ENCODE assay signal across 1 cellular context in the genomic region with DNA sequence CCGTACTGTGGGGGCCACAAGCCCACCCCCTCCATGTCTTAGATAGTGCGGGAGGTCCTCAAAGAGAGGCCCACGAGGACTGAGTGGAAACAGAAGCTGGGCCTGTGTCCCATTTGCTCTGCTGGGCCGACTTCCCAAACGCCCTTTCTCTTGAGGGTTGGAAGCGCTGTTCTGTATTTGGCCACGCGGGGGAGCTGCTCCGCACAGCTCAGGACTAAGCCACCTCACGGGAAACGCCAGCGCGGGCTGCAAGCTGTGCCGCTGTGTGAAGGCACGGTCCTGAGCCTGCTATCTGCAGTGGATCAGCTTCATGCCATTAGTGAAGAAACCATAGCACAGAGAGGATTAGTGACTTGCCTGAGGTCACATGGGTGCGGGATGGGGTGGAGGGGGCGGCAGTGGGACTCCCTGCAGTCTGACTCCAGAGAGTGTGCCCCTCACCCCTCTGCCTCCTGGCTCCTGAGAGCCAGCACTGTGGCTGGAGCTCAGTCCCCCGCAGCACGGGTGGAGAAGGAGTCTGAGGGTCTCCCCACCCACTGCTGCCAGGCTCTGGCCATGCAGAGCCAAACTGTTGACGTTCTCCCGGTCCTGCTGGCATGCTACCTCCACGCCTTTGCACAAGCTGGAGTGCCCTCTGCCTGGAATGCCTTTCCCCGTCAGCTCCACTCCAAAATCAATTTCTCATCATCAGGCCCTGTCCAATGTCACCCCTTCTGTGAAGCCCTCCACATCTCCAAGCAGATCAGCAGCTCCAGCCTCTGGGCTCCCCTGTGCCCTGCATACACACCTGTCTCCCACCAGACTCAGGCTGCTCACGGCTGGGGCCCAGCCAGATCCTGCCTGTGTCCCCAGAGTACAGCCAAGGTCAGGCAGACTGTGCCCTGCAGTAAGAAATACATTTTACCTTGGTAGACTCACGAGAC.
TF ChIP-seq lines count a peak whose summit lies in the region.

No MANE protein-coding gene starts in this region.

TF ChIP-seq in GM23338, 12 proteins besides CTCF, POLR2A, EP300 and RAD21 (continued from another document):
- TF ChIP-seq, protein P1, sequence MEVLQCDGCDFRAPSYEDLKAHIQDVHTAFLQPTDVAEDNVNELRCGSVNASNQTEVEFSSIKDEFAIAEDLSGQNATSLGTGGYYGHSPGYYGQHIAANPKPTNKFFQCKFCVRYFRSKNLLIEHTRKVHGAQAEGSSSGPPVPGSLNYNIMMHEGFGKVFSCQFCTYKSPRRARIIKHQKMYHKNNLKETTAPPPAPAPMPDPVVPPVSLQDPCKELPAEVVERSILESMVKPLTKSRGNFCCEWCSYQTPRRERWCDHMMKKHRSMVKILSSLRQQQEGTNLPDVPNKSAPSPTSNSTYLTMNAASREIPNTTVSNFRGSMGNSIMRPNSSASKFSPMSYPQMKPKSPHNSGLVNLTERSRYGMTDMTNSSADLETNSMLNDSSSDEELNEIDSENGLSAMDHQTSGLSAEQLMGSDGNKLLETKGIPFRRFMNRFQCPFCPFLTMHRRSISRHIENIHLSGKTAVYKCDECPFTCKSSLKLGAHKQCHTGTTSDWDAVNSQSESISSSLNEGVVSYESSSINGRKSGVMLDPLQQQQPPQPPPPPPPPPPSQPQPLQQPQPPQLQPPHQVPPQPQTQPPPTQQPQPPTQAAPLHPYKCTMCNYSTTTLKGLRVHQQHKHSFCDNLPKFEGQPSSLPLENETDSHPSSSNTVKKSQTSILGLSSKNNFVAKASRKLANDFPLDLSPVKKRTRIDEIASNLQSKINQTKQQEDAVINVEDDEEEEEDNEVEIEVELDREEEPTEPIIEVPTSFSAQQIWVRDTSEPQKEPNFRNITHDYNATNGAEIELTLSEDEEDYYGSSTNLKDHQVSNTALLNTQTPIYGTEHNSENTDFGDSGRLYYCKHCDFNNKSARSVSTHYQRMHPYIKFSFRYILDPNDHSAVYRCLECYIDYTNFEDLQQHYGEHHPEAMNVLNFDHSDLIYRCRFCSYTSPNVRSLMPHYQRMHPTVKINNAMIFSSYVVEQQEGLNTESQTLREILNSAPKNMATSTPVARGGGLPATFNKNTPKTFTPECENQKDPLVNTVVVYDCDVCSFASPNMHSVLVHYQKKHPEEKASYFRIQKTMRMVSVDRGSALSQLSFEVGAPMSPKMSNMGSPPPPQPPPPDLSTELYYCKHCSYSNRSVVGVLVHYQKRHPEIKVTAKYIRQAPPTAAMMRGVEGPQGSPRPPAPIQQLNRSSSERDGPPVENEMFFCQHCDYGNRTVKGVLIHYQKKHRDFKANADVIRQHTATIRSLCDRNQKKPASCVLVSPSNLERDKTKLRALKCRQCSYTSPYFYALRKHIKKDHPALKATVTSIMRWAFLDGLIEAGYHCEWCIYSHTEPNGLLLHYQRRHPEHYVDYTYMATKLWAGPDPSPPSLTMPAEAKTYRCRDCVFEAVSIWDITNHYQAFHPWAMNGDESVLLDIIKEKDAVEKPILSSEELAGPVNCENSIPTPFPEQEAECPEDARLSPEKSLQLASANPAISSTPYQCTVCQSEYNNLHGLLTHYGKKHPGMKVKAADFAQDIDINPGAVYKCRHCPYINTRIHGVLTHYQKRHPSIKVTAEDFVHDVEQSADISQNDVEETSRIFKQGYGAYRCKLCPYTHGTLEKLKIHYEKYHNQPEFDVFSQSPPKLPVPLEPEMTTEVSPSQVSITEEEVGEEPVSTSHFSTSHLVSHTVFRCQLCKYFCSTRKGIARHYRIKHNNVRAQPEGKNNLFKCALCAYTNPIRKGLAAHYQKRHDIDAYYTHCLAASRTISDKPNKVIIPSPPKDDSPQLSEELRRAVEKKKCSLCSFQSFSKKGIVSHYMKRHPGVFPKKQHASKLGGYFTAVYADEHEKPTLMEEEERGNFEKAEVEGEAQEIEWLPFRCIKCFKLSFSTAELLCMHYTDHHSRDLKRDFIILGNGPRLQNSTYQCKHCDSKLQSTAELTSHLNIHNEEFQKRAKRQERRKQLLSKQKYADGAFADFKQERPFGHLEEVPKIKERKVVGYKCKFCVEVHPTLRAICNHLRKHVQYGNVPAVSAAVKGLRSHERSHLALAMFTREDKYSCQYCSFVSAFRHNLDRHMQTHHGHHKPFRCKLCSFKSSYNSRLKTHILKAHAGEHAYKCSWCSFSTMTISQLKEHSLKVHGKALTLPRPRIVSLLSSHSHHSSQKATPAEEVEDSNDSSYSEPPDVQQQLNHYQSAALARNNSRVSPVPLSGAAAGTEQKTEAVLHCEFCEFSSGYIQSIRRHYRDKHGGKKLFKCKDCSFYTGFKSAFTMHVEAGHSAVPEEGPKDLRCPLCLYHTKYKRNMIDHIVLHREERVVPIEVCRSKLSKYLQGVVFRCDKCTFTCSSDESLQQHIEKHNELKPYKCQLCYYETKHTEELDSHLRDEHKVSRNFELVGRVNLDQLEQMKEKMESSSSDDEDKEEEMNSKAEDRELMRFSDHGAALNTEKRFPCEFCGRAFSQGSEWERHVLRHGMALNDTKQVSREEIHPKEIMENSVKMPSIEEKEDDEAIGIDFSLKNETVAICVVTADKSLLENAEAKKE (CRISPR knock-in tag; IDR thresholded peaks at IDR 0.05) = no peak
- no peak for TF ChIP-seq STAT1 (IDR thresholded peaks at IDR 0.05; ENCODE audit: unreplicated experiment)
- TF ChIP-seq, protein P2, sequence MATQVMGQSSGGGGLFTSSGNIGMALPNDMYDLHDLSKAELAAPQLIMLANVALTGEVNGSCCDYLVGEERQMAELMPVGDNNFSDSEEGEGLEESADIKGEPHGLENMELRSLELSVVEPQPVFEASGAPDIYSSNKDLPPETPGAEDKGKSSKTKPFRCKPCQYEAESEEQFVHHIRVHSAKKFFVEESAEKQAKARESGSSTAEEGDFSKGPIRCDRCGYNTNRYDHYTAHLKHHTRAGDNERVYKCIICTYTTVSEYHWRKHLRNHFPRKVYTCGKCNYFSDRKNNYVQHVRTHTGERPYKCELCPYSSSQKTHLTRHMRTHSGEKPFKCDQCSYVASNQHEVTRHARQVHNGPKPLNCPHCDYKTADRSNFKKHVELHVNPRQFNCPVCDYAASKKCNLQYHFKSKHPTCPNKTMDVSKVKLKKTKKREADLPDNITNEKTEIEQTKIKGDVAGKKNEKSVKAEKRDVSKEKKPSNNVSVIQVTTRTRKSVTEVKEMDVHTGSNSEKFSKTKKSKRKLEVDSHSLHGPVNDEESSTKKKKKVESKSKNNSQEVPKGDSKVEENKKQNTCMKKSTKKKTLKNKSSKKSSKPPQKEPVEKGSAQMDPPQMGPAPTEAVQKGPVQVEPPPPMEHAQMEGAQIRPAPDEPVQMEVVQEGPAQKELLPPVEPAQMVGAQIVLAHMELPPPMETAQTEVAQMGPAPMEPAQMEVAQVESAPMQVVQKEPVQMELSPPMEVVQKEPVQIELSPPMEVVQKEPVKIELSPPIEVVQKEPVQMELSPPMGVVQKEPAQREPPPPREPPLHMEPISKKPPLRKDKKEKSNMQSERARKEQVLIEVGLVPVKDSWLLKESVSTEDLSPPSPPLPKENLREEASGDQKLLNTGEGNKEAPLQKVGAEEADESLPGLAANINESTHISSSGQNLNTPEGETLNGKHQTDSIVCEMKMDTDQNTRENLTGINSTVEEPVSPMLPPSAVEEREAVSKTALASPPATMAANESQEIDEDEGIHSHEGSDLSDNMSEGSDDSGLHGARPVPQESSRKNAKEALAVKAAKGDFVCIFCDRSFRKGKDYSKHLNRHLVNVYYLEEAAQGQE (IDR thresholded peaks at IDR 0.05; ENCODE audit: unreplicated experiment) = no peak
- TF ChIP-seq EZH2phosphoT487 (IDR thresholded peaks at IDR 0.05; ENCODE audit: unreplicated experiment) = no peak
- TF ChIP-seq, protein P3, sequence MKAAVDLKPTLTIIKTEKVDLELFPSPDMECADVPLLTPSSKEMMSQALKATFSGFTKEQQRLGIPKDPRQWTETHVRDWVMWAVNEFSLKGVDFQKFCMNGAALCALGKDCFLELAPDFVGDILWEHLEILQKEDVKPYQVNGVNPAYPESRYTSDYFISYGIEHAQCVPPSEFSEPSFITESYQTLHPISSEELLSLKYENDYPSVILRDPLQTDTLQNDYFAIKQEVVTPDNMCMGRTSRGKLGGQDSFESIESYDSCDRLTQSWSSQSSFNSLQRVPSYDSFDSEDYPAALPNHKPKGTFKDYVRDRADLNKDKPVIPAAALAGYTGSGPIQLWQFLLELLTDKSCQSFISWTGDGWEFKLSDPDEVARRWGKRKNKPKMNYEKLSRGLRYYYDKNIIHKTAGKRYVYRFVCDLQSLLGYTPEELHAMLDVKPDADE (IDR thresholded peaks at IDR 0.05) = no peak
